11 cellular contexts compared by ENCODE assay signal in genomic region chr1:21913763-21914162, GRCh38. TPM values are rescaled to one million over a fixed set of nuclear protein-coding genes. Genes with fewer than 3 reads are reported as not detected.
DNase-seq lines count a peak whose midpoint lies in the region; ATAC-seq, FAIRE-seq and TF ChIP-seq lines count a peak whose summit lies in the region.
"Had no signal": no experiment of that assay in that cellular context is flagged by ENCODE, and none has a peak within 500 bp of the region (broad histone marks: within the 10 kb centered on the region; RNA-seq: fewer than 3 reads in every experiment).

No MANE protein-coding gene starts in this region.

- intact Hi-C loops in endothelial cell of umbilical vein (cut with micrococcal nuclease): no loop called here
- intact Hi-C loops in pancreas (cut with DNase I): no loop called here

- no peak for TF ChIP-seq CTCF in NB4 (IDR thresholded peaks at IDR 0.05; ENCODE audit: low read depth, low read length)
- no peak for TF ChIP-seq CTCF in endothelial cell of umbilical vein (IDR thresholded peaks at IDR 0.05; ENCODE audit: extremely low read depth in 1 of 2, insufficient read depth in 1 of 2, low read depth in 1 of 2, low read length in 2 of 2)
- no peak for TF ChIP-seq CTCF in pancreas (IDR thresholded peaks at IDR 0.05)

- peaks cover 13 to 22% of the 10 kb centered on the region in 2 experiments for H3K36me3 ChIP-seq in endothelial cell of umbilical vein (ENCODE audit: control insufficient read depth in 2 of 2, extremely low read depth in 1 of 2, insufficient read depth in 2 of 2, low read length in 2 of 2)
- no peaks in the 10 kb centered on the region for H3K36me3 ChIP-seq in pancreas
- no peaks in the 10 kb centered on the region for H3K36me3 ChIP-seq in Karpas-422 (ENCODE audit: insufficient read depth, low read length)

- H4K20me1 ChIP-seq in endothelial cell of umbilical vein (replicated peaks; ENCODE audit: control insufficient read depth, extremely low read depth, insufficient read depth, low read length) (no peaks in the 10 kb centered on the region), Karpas-422 (ENCODE audit: insufficient read depth, low read depth, low read length) (no peaks in the 10 kb centered on the region)

- CTCF ChIA-PET in endothelial cell of umbilical vein (lab: Charles Lee): no interaction called here

- no peak overlapping the region for H2AFZ ChIP-seq in endothelial cell of umbilical vein (ENCODE audit: low read depth, low read length)
- H2AFZ ChIP-seq in Karpas-422 (ENCODE audit: low read length): no peak overlapping the region

- H3K79me2 ChIP-seq in endothelial cell of umbilical vein (ENCODE audit: control insufficient read depth, insufficient read depth, low read length) (peaks cover 92% of the 10 kb centered on the region), Karpas-422 (ENCODE audit: low read length) (no peaks in the 10 kb centered on the region)

- H3K9me2 ChIP-seq in Karpas-422 (replicated peaks; ENCODE audit: insufficient read depth, low read length): no peaks in the 10 kb centered on the region

- H3K4me3 ChIP-seq in NB4 (ENCODE audit: low read depth, low read length): no peak overlapping the region
- H3K4me3 ChIP-seq in endothelial cell of umbilical vein (replicated peaks in 1 of 3; ENCODE audit: insufficient read depth in 1 of 3, low read depth in 1 of 3, low read length in 3 of 3): no peak overlapping the region
- no peak overlapping the region for H3K4me3 ChIP-seq in pancreas
- H3K4me3 ChIP-seq in Karpas-422 (ENCODE audit: low read length): no peak overlapping the region

- DNase-seq in COLO668 (lab: John Stamatoyannopoulos, UW; ENCODE audit: unreplicated experiment) (peak; percentile 30), NB4 (ENCODE audit: low read depth) (peak; percentile 37), endothelial cell of umbilical vein (ENCODE audit: low read depth, low spot score) (peak; percentile 62), pancreas (no peak), COR-L47 (lab: John Stamatoyannopoulos, UW) (no peak), HPDE6-E6E7 (ENCODE audit: extremely low spot score) (no peak), Karpas-422 (no peak), AML-193 (lab: John Stamatoyannopoulos, UW) (no peak)
- DNase-seq: GDM1; NCI-H345; stimulated activated CD4-positive, alpha-beta T cell treated with anti-CD3 and anti-CD28 coated beads, Interleukin-4, amount 100 ng/mL, for 1 hour had no signal

- H3K27me3 ChIP-seq in endothelial cell of umbilical vein (ENCODE audit: control insufficient read depth in 2 of 2, insufficient read depth in 2 of 2, low read length in 2 of 2) (no peaks in the 10 kb centered on the region), pancreas (no peaks in the 10 kb centered on the region), Karpas-422 (ENCODE audit: low read length) (no peaks in the 10 kb centered on the region)

- no peak for TF ChIP-seq POLR2A in NB4 (IDR thresholded peaks at IDR 0.05; ENCODE audit: extremely low read depth, insufficient read length)
- no peak for TF ChIP-seq POLR2A in endothelial cell of umbilical vein (IDR thresholded peaks at IDR 0.05; ENCODE audit: low read depth, low read length)

- dilution Hi-C loops in endothelial cell of umbilical vein (cut with MboI; ENCODE audit: extremely low pct_ligation_motif_present, low sequenced_read_pairs): no loop called here

- POLR2A ChIA-PET in endothelial cell of umbilical vein (lab: Charles Lee): interaction anchor here (0.7 kb wide), 1 partner anchor 20 kb away, joined by 3 read pairs; no protein-coding TSS in a partner anchor

- peak in 2 of 4 donors; percentile 8 to 16 for ATAC-seq in pancreas

- H3K4me2 ChIP-seq in endothelial cell of umbilical vein (ENCODE audit: insufficient read depth, low read length) (peak overlapping the region; percentile 12), Karpas-422 (ENCODE audit: low read depth, low read length, poor library complexity, severe bottlenecking) (no peak overlapping the region)

- FAIRE-seq in endothelial cell of umbilical vein (lab: Jason Lieb, UNC): peak; percentile 73
- no peak for FAIRE-seq in pancreas (lab: Jason Lieb, UNC)

- no TSS peak for BruUV-seq in endothelial cell of umbilical vein (replicated peaks; lab: Mats Ljungman, UMichigan)

- no peaks in the 10 kb centered on the region for H3K9me3 ChIP-seq in endothelial cell of umbilical vein (replicated peaks; ENCODE audit: control insufficient read depth, insufficient read depth, low read length)
- H3K9me3 ChIP-seq in pancreas: no peaks in the 10 kb centered on the region
- no peaks in the 10 kb centered on the region for H3K9me3 ChIP-seq in Karpas-422 (ENCODE audit: low read length)

- H3K27ac ChIP-seq in endothelial cell of umbilical vein (ENCODE audit: insufficient read depth, low read depth, low read length) (peak overlapping the region; percentile 75), pancreas (peak overlapping the region in 3 of 4 donors; percentile 38 to 58 (median 50)), Karpas-422 (ENCODE audit: low read length) (no peak overlapping the region)

- H3K4me1 ChIP-seq in endothelial cell of umbilical vein (ENCODE audit: control insufficient read depth, extremely low read depth, insufficient read depth, low read length): peaks cover 93% of the 10 kb centered on the region
- peaks cover 18 to 37% (median 27%) of the 10 kb centered on the region in 3 donors for H3K4me1 ChIP-seq in pancreas
- no peaks in the 10 kb centered on the region for H3K4me1 ChIP-seq in Karpas-422 (ENCODE audit: low read length)

- H3K9ac ChIP-seq in endothelial cell of umbilical vein (replicated peaks; ENCODE audit: extremely low read depth, insufficient read depth, low read length): peak overlapping the region; percentile 44
- H3K9ac ChIP-seq in Karpas-422 (ENCODE audit: low read length): no peak overlapping the region

- WGBS in pancreas, 2 donors: 84 to 87% methylated on average over 5 of the region's 5 CpGs

- no peaks in the 10 kb centered on the region for H3K9me1 ChIP-seq in endothelial cell of umbilical vein (replicated peaks; ENCODE audit: control insufficient read depth, extremely low read depth, insufficient read depth, low read length)

TF ChIP-seq in endothelial cell of umbilical vein, 7 proteins besides CTCF, POLR2A, EP300 and RAD21:
- TF ChIP-seq EZH2 (IDR thresholded peaks at IDR 0.05; ENCODE audit: borderline replicate concordance, low read depth, low read length, severe bottlenecking): no peak
- TF ChIP-seq FOS (IDR thresholded peaks at IDR 0.05; ENCODE audit: borderline replicate concordance, insufficient read depth, low read length): no peak
- no peak for TF ChIP-seq POLR2AphosphoS5 (IDR thresholded peaks at IDR 0.05; ENCODE audit: insufficient read depth, low read depth, low read length)
- TF ChIP-seq JUN (IDR thresholded peaks at IDR 0.05; ENCODE audit: borderline replicate concordance, insufficient read depth, insufficient read length, low read depth): no peak
- TF ChIP-seq MYC (IDR thresholded peaks at IDR 0.05; ENCODE audit: low read depth, low read length): no peak
- no peak for TF ChIP-seq GATA2 (IDR thresholded peaks at IDR 0.05; ENCODE audit: insufficient read depth, insufficient read length, low read depth, low read length)
- no peak for TF ChIP-seq MAX (IDR thresholded peaks at IDR 0.05; ENCODE audit: insufficient read depth, insufficient read length)

RNA-seq across cellular contexts. Expression of gene HSPG2, which starts 23.3 kb away (rescaled TPM):
- total RNA-seq in endothelial cell of umbilical vein (3,499 and 3,960 TPM in 2 replicates), pancreas (100 to 1,000 TPM in 2 of 6 donors, 10 to 100 TPM in 4; 50.4 to 164 (median 63.9) TPM)
- polyA plus RNA-seq in endothelial cell of umbilical vein (734 and 849 TPM in 2 replicates), pancreas (100 to 1,000 TPM in 1 of 2 donors, 10 to 100 TPM in 1; 53.9 to 123 TPM)
- polyA plus RNA-seq in endothelial cell of umbilical vein (2011; cell fraction: cytosol; rRNA removed): 751 and 1,165 TPM in 2 replicates
- polyA plus RNA-seq in endothelial cell of umbilical vein (2011; cell fraction: nucleus; rRNA removed): 1,616 and 1,967 TPM in 2 replicates
- polyA plus RNA-seq in endothelial cell of umbilical vein (2012): 1,500 and 2,412 TPM in 2 replicates
- 1,494 and 1,598 TPM in 2 replicates for polyA minus RNA-seq in endothelial cell of umbilical vein
- polyA minus RNA-seq in endothelial cell of umbilical vein (2011; cell fraction: cytosol; rRNA and poly(A)+ RNA removed): 16.5 TPM
- polyA minus RNA-seq in endothelial cell of umbilical vein (2011; cell fraction: nucleus; rRNA and poly(A)+ RNA removed): 1,216 and 2,140 TPM in 2 replicates
- total RNA-seq in Karpas-422 (2014; rRNA removed; shearing (Covaris generic); ENCODE audit: low replicate concordance): under 0.01 TPM in 1 of 2 replicates, not detected in the other

Comparison
In these comparisons a context has a peak if more than half of its experiments do, and no peak if none do; other contexts are left out.
1. DNase-seq: peak in COLO668 (single experiment), NB4 (single experiment) and endothelial cell of umbilical vein (single experiment); none in pancreas (0 of 6), COR-L47 (single experiment), HPDE6-E6E7 (single experiment), Karpas-422 (single experiment) and AML-193 (0 of 2).
2. RNA of gene HSPG2, which starts 23.3 kb away (total RNA-seq): 3,499 to 3,960 TPM in endothelial cell of umbilical vein and 50.4 to 164 TPM in pancreas; under 0.01 TPM in Karpas-422; every median in the first group is over 10 times any median in the second.